ENCODE assay signal across 17 cellular contexts in genomic region chr16:24102120-24102740, GRCh38.
DNase-seq lines count a peak whose midpoint lies in the region; ATAC-seq and FAIRE-seq lines count a peak whose summit lies in the region.
"Had no signal": no experiment of that assay in that cellular context is flagged by ENCODE, and none has a peak within 500 bp of the region (broad histone marks: within the 10 kb centered on the region; RNA-seq: fewer than 3 reads in every experiment).

No MANE protein-coding gene starts in this region.

- peaks cover 25 to 27% of the 10 kb centered on the region in 2 donors for H3K36me3 Mint-ChIP-seq in naive B cell
- H3K36me3 Mint-ChIP-seq: mesothelial cell of epicardium had no signal

- H3K27ac ChIP-seq in caudate nucleus (ENCODE audit: low read depth, low read length) (peak overlapping the region; percentile 92), small intestine (ENCODE audit: low read depth in 1 of 2, low read length in 1 of 2) (no peak overlapping the region)
- H3K27ac ChIP-seq: breast epithelium, PC-9 had no signal

- FAIRE-seq in small intestine (lab: Jason Lieb, UNC) = no peak
- FAIRE-seq: GM18507 had no signal

- no peaks in the 10 kb centered on the region for H3K27me3 ChIP-seq in small intestine (ENCODE audit: control insufficient read depth in 2 of 2, insufficient read depth in 2 of 2, low read length in 2 of 2)
- H3K27me3 ChIP-seq: breast epithelium had no signal

- H3K9me3 ChIP-seq in small intestine (ENCODE audit: control insufficient read depth, low read depth) = no peaks in the 10 kb centered on the region
- H3K9me3 ChIP-seq: breast epithelium had no signal

- H3K27ac Mint-ChIP-seq in naive B cell = peak overlapping the region in 4 of 6 donors; percentile 16 to 76 (median 20)
- H3K27ac Mint-ChIP-seq: mesothelial cell of epicardium, T-helper 17 cell had no signal

- no peak overlapping the region for H3K4me3 ChIP-seq in small intestine (ENCODE audit: low read depth in 1 of 2, low read length in 2 of 2)
- H3K4me3 ChIP-seq: breast epithelium, PC-9 had no signal

- peaks cover 0 to 9% (median 0%) of the 10 kb centered on the region in 7 donors for H3K9me3 Mint-ChIP-seq in naive B cell

- no peaks in the 10 kb centered on the region for H3K27me3 Mint-ChIP-seq in naive B cell
- H3K27me3 Mint-ChIP-seq: stimulated activated memory B cell treated with anti-CD40 and anti-IgM and Interleukin-4, amounts not matched to agents 10 μg/mL and 1 μg/mL and 100 μg/mL, for 72 hours; T-helper 17 cell had no signal

- DNase-seq in DMS153 treated with DMSO at 0.1 percent for 48 hours (lab: John Stamatoyannopoulos, UW; ENCODE audit: unreplicated experiment) (peak; percentile 17), NCI-H1092 treated with DMSO at 0.1 percent for 48 hours (lab: John Stamatoyannopoulos, UW) (peak; percentile 78), caudate nucleus (lab: John Stamatoyannopoulos, UW) (peak in 32 of 61 donors; percentile 11 to 59 (median 26)), naive B cell (no peak), ecto neural progenitor cell (ENCODE audit: low spot score) (no peak), small intestine (no peak)
- DNase-seq in stimulated activated CD4-positive, alpha-beta T cell treated with anti-CD3 and anti-CD28 coated beads, Interleukin-4, amount 100 ng/mL, for 4 hours = no peak
- DNase-seq: activated CD4-positive, alpha-beta T cell treated with anti-CD3 and anti-CD28 coated beads, Interleukin-2, amount 50 U/mL, for 1 hour; activated effector memory CD4-positive, alpha-beta T cell treated with anti-CD3 and anti-CD28 coated beads, Interleukin-2, amount 50 U/mL, for 16 hours; PC-9; stimulated activated CD4-positive, alpha-beta T cell treated with anti-CD3 and anti-CD28 coated beads, Interleukin-2, amount 100 ng/mL, for 24 hours; T-helper 17 cell had no signal

- H3K4me1 Mint-ChIP-seq in naive B cell = peaks cover 4 to 8% (median 7%) of the 10 kb centered on the region in 3 donors
- H3K4me1 Mint-ChIP-seq: stimulated activated memory B cell treated with anti-CD40 and anti-IgM and Interleukin-4, amounts not matched to agents 10 μg/mL and 1 μg/mL and 100 μg/mL, for 72 hours had no signal

- WGBS in small intestine, 3 donors = 64 to 88% (median 75%) methylated on average over 4 of the region's 4 CpGs

- no peak for ATAC-seq in naive B cell (ENCODE audit: low read depth in 2 of 2)
- no peak for ATAC-seq in HG02885 (IDR thresholded peaks at IDR 0.05; ENCODE audit: poor library complexity, unreplicated experiment)
- ATAC-seq: stimulated activated memory B cell treated with anti-CD40 and anti-IgM and Interleukin-4, amounts not matched to agents 10 μg/mL and 1 μg/mL and 100 μg/mL, for 72 hours; T-helper 17 cell had no signal

- no peaks in the 10 kb centered on the region for H3K4me1 ChIP-seq in small intestine (ENCODE audit: control insufficient read depth in 2 of 2, insufficient read depth in 1 of 2, low read depth in 1 of 2, low read length in 1 of 2)
- H3K4me1 ChIP-seq: breast epithelium had no signal

- no peak overlapping the region for H3K4me3 Mint-ChIP-seq in naive B cell
- H3K4me3 Mint-ChIP-seq: mesothelial cell of epicardium; stimulated activated memory B cell treated with anti-CD40 and anti-IgM and Interleukin-4, amounts not matched to agents 10 μg/mL and 1 μg/mL and 100 μg/mL, for 72 hours; T-helper 17 cell had no signal

- H3K36me3 ChIP-seq in small intestine (ENCODE audit: control insufficient read depth in 2 of 2, insufficient read depth in 2 of 2, low read length in 2 of 2) = no peaks in the 10 kb centered on the region
- H3K36me3 ChIP-seq: breast epithelium had no signal

Comparison
In these comparisons a context has a peak if more than half of its experiments do, and no peak if none do; other contexts are left out.
1. DNase-seq: peak in DMS153 treated with DMSO at 0.1 percent for 48 hours (single experiment), NCI-H1092 treated with DMSO at 0.1 percent for 48 hours (single experiment) and caudate nucleus (32 of 61); none in naive B cell (single experiment), stimulated activated CD4-positive, alpha-beta T cell treated with anti-CD3 and anti-CD28 coated beads, Interleukin-4, amount 100 ng/mL, for 4 hours (0 of 2), ecto neural progenitor cell (single experiment) and small intestine (single experiment).